ENCODE assay signal across 20 cellular contexts in genomic region chr2:24820598-24821432, GRCh38. TPM values are rescaled to one million over a fixed set of nuclear protein-coding genes. Genes with fewer than 3 reads are reported as not detected.
DNase-seq lines count a peak whose midpoint lies in the region; FAIRE-seq and TF ChIP-seq lines count a peak whose summit lies in the region.
"Had no signal": no experiment of that assay in that cellular context is flagged by ENCODE, and none has a peak within 500 bp of the region (broad histone marks: within the 10 kb centered on the region; RNA-seq: fewer than 3 reads in every experiment).

No MANE protein-coding gene starts in this region.

- H3K4me2 ChIP-seq in H9 (ENCODE audit: insufficient read depth, insufficient read length, low read length) (no peak overlapping the region), neural progenitor cell (no peak overlapping the region)

- H3K4ac ChIP-seq in H9 (ENCODE audit: low read depth, low read length) = no peak overlapping the region; the same call in 1 of the 2 replicates

- no peak overlapping the region for H3T11ph ChIP-seq in H9 (ENCODE audit: low read length)

- peak overlapping the region; percentile 42 for H3K27ac Mint-ChIP-seq in Caco-2 (ENCODE audit: unreplicated experiment)
- H3K27ac Mint-ChIP-seq in H9 = peak overlapping the region; percentile 87 to 95 (median 94)
- no peak overlapping the region for H3K27ac Mint-ChIP-seq in chondrocyte (ENCODE audit: unreplicated experiment)
- peak overlapping the region; percentile 93 for H3K27ac Mint-ChIP-seq in neural progenitor cell

- WGBS in H9 (ENCODE audit: extremely low coverage, insufficient read length, low lambda C conversion rate) = no CpG with 5 or more reads among the region's 17 CpGs

- no peak overlapping the region for H2BK5ac ChIP-seq in H9 (ENCODE audit: insufficient read length, low read length)

- H4K8ac ChIP-seq in H9 (replicated peaks; ENCODE audit: insufficient read length, low read depth, low read length) = no peak overlapping the region

- H3K27me3 Mint-ChIP-seq in Caco-2 (ENCODE audit: insufficient read depth, unreplicated experiment) (no peaks in the 10 kb centered on the region), H9 (ENCODE audit: low read depth) (no peaks in the 10 kb centered on the region; the same call in 1 of the 2 replicates), chondrocyte (ENCODE audit: low read depth) (no peaks in the 10 kb centered on the region), neural progenitor cell (ENCODE audit: insufficient read depth, low read depth) (peaks cover 12% of the 10 kb centered on the region)
- H3K27me3 Mint-ChIP-seq: natural killer cell treated with Interleukin-12 subunit alpha and Interleukin-12 subunit beta and Interleukin-15 and Interleukin-18, amount 100 ng/mL, for 72 hours had no signal

- no peaks in the 10 kb centered on the region for H4K20me1 ChIP-seq in H9 (ENCODE audit: control insufficient read depth, insufficient read depth, insufficient read length)
- H4K20me1 ChIP-seq in neural progenitor cell (ENCODE audit: low read depth) = peaks cover 10% of the 10 kb centered on the region

- H3K4me1 Mint-ChIP-seq in Caco-2 (ENCODE audit: low read depth, unreplicated experiment) (peaks cover 10% of the 10 kb centered on the region), H9 (peaks cover 38 to 40% of the 10 kb centered on the region in 2 experiments), chondrocyte (ENCODE audit: low read depth) (peaks cover 15% of the 10 kb centered on the region), neural progenitor cell (peaks cover 29% of the 10 kb centered on the region)

- peak in 1 of 2 experiments; percentile 25 for DNase-seq in Caco-2
- no peak for DNase-seq in H9
- peak; percentile 70 for DNase-seq in chondrocyte (ENCODE audit: low spot score)
- no peak for DNase-seq in neural progenitor cell (ENCODE audit: low spot score)
- no peak for DNase-seq in frontal cortex (ENCODE audit: low spot score in 2 of 2)
- DNase-seq in GF-D8 (lab: John Stamatoyannopoulos, UW) = no peak
- no peak for DNase-seq in hepatic stellate cell (ENCODE audit: low spot score)
- no peak for DNase-seq in kidney tubule cell (ENCODE audit: low spot score)
- DNase-seq: activated CD4-positive, CD25-positive, alpha-beta regulatory T cell treated with anti-CD3 and anti-CD28 coated beads, Interleukin-2, amount 50 U/mL, for 72 hours; effector memory CD4-positive, alpha-beta T cell; foreskin fibroblast; GDM1; left cardiac atrium; NCI-H446 treated with DMSO at 0.1 percent for 48 hours; PC-3 had no signal

- H3K27me3 ChIP-seq in Caco-2 (replicated peaks; ENCODE audit: control insufficient read depth, insufficient read depth, low read length) (no peaks in the 10 kb centered on the region), H9 (ENCODE audit: insufficient read depth, low read length) (no peaks in the 10 kb centered on the region), neural progenitor cell (no peaks in the 10 kb centered on the region)

- no peak overlapping the region for H3K27ac ChIP-seq in H9 (ENCODE audit: insufficient read length, low read depth, low read length)
- H3K27ac ChIP-seq in neural progenitor cell = peak overlapping the region; percentile 88
- H3K27ac ChIP-seq: HL-60 had no signal

- H3K4me3 ChIP-seq in Caco-2 (ENCODE audit: low read depth, low read length) = no peak overlapping the region
- no peak overlapping the region for H3K4me3 ChIP-seq in neural progenitor cell
- H3K4me3 ChIP-seq: HAP-1 had no signal

- intact Hi-C loops in Caco-2 (cut with micrococcal nuclease; ENCODE audit: unreplicated experiment) = no loop called here

- POLR2A ChIA-PET in Caco-2 (lab: Charles Lee) = interaction anchor here (0.6 kb wide), 2 partner anchors 34 to 35 kb away, joined by 5 to 12 read pairs; no protein-coding TSS in a partner anchor

- H3K4me1 ChIP-seq in Caco-2 = peaks cover 4% of the 10 kb centered on the region; the same call in 1 of the 2 replicates
- H3K4me1 ChIP-seq in H9 (ENCODE audit: insufficient read depth, low read length) = peaks cover 16% of the 10 kb centered on the region
- peaks cover 25% of the 10 kb centered on the region for H3K4me1 ChIP-seq in neural progenitor cell

- no peaks in the 10 kb centered on the region for H3K9me3 ChIP-seq in Caco-2
- no peaks in the 10 kb centered on the region for H3K9me3 ChIP-seq in H9 (ENCODE audit: control insufficient read depth, low read depth, low read length)
- no peaks in the 10 kb centered on the region for H3K9me3 ChIP-seq in neural progenitor cell (ENCODE audit: low read depth)
- H3K9me3 ChIP-seq: HAP-1 had no signal

- H2AFZ ChIP-seq in H9 (ENCODE audit: low read length) = no peak overlapping the region
- no peak overlapping the region for H2AFZ ChIP-seq in neural progenitor cell (replicated peaks)

- H3K9ac ChIP-seq in H9 (ENCODE audit: extremely low read depth, insufficient read length, low read length) (no peak overlapping the region), neural progenitor cell (no peak overlapping the region)

- no TSS peak for BruUV-seq in Caco-2 (replicated peaks; lab: Mats Ljungman, UMichigan)

- TF ChIP-seq CTCF in Caco-2 (IDR thresholded peaks at IDR 0.05; ENCODE audit: insufficient read depth in 1 of 2, low read depth in 1 of 2, low read length in 1 of 2, severe bottlenecking in 1 of 2, unreplicated experiment in 1 of 2) = no peak
- no peak; the same call in 2 of the 3 replicates for TF ChIP-seq CTCF in H9 (conservative IDR thresholded peaks at IDR 0.05)
- no peak for TF ChIP-seq CTCF in chondrocyte (IDR thresholded peaks at IDR 0.05)
- no peak for TF ChIP-seq CTCF in neural progenitor cell (IDR thresholded peaks at IDR 0.05)

- H4K91ac ChIP-seq in H9 (ENCODE audit: insufficient read length, low read depth, low read length) = no peak overlapping the region

- no peaks in the 10 kb centered on the region for H3K79me1 ChIP-seq in H9 (ENCODE audit: insufficient read depth, low read depth, low read length, poor library complexity, severe bottlenecking)

- H3K14ac ChIP-seq in H9 (ENCODE audit: insufficient read depth, low read length) = 0 out of 2 replicates have a peak overlapping the region, but pooled peaks have one; percentile 18

- no peak overlapping the region for H3K23ac ChIP-seq in H9 (ENCODE audit: insufficient read length, low read depth, low read length)

- no peak overlapping the region for H2BK20ac ChIP-seq in H9 (ENCODE audit: low read depth, low read length, poor library complexity, severe bottlenecking)

- H2BK12ac ChIP-seq in H9 (ENCODE audit: insufficient read length, low read depth, low read length) = no peak overlapping the region

- no peaks in the 10 kb centered on the region for H3K23me2 ChIP-seq in H9 (ENCODE audit: insufficient read length, low read depth, low read length, poor library complexity, severe bottlenecking)

- no peak for FAIRE-seq in frontal cortex (lab: Jason Lieb, UNC)
- FAIRE-seq: GM18507 had no signal

- H4K5ac ChIP-seq in H9 (ENCODE audit: insufficient read length, low read depth, low read length) = no peak overlapping the region

- H3F3A ChIP-seq in neural progenitor cell (ENCODE audit: low read depth) = peaks cover 28% of the 10 kb centered on the region

- H3K36me3 ChIP-seq in Caco-2 (ENCODE audit: control insufficient read depth, insufficient read depth, low read length) (peaks cover 2% of the 10 kb centered on the region), neural progenitor cell (peaks cover 8% of the 10 kb centered on the region)

- H3K9me3 Mint-ChIP-seq in Caco-2 (ENCODE audit: unreplicated experiment) (no peaks in the 10 kb centered on the region), H9 (peaks cover 0 to 3% of the 10 kb centered on the region in 2 experiments; a peak in 1 of 5 replicates), chondrocyte (ENCODE audit: low read depth) (no peaks in the 10 kb centered on the region), neural progenitor cell (no peaks in the 10 kb centered on the region)
- H3K9me3 Mint-ChIP-seq: CD14-positive monocyte; natural killer cell treated with Interleukin-12 subunit alpha and Interleukin-12 subunit beta and Interleukin-15 and Interleukin-18, amount 100 ng/mL, for 72 hours had no signal

- H3K36me3 Mint-ChIP-seq in Caco-2 (ENCODE audit: insufficient read depth, unreplicated experiment) (peaks cover 97% of the 10 kb centered on the region), H9 (ENCODE audit: insufficient read depth in 1 of 3, low read depth in 3 of 3) (peaks cover 79 to 92% (median 91%) of the 10 kb centered on the region in 3 experiments), chondrocyte (ENCODE audit: low read depth) (peaks cover 17% of the 10 kb centered on the region), neural progenitor cell (peaks cover 54% of the 10 kb centered on the region)

- H3K18ac ChIP-seq in H9 (ENCODE audit: insufficient read length, low read depth, low read length) = peak overlapping the region; percentile 4

- H2BK15ac ChIP-seq in H9 (ENCODE audit: low read depth, low read length) = no peak overlapping the region

- H2BK120ac ChIP-seq in H9 (ENCODE audit: low read depth, low read length, poor library complexity, severe bottlenecking) = no peak overlapping the region

- H3K79me2 ChIP-seq in H9 (ENCODE audit: insufficient read depth, low read length) = no peaks in the 10 kb centered on the region
- H3K79me2 ChIP-seq in neural progenitor cell (ENCODE audit: low read depth) = peaks cover 8% of the 10 kb centered on the region

- no peak overlapping the region for H2AK5ac ChIP-seq in H9 (ENCODE audit: insufficient read length, low read length)

- H3K4me3 Mint-ChIP-seq in Caco-2 (ENCODE audit: unreplicated experiment) = no peak overlapping the region
- H3K4me3 Mint-ChIP-seq in H9 = peak overlapping the region; percentile 45 to 67; a peak in 4 of 5 replicates
- H3K4me3 Mint-ChIP-seq in chondrocyte (ENCODE audit: unreplicated experiment) = no peak overlapping the region
- peak overlapping the region; percentile 10 for H3K4me3 Mint-ChIP-seq in neural progenitor cell
- H3K4me3 Mint-ChIP-seq: CD14-positive monocyte; natural killer cell treated with Interleukin-12 subunit alpha and Interleukin-12 subunit beta and Interleukin-15 and Interleukin-18, amount 100 ng/mL, for 72 hours had no signal

- CTCF ChIA-PET in Caco-2 (lab: Charles Lee) = no interaction called here

- H3K56ac ChIP-seq in H9 (ENCODE audit: insufficient read length, low read depth, low read length) = no peak overlapping the region

RNA-seq across cellular contexts. Expression of gene CENPO, which starts 27.6 kb away (rescaled TPM):
- total RNA-seq in Caco-2 (2022) (54.8 and 58.3 TPM in 2 replicates), H9 (2021) (47.3 and 49.5 TPM in 2 replicates), chondrocyte (10.6 to 17.8 TPM (median 10.9 TPM) in 3 replicates), neural progenitor cell (ENCODE audit: low replicate concordance) (50.6 and 52.2 TPM in 2 replicates), frontal cortex (10.6 TPM)

RNA-seq across cellular contexts. Expression of gene PTRHD1, which starts 27.6 kb away (rescaled TPM):
- total RNA-seq in Caco-2 (2022) = 49.4 and 52.8 TPM in 2 replicates
- 43.7 and 44.3 TPM in 2 replicates for total RNA-seq in H9 (2021)
- 31.0 to 32.5 TPM (median 32.0 TPM) in 3 replicates for total RNA-seq in chondrocyte
- total RNA-seq in neural progenitor cell (ENCODE audit: low replicate concordance) = 41.6 and 59.5 TPM in 2 replicates
- 41.2 TPM for total RNA-seq in frontal cortex

Comparison
In these comparisons a context has a peak if more than half of its experiments do, and no peak if none do; other contexts are left out.
1. H3K4me3 Mint-ChIP-seq: peak in H9 (2 of 2) and neural progenitor cell (single experiment); none in Caco-2 (single experiment) and chondrocyte (single experiment).